17 cellular contexts compared by ENCODE assay signal in the genomic region with DNA sequence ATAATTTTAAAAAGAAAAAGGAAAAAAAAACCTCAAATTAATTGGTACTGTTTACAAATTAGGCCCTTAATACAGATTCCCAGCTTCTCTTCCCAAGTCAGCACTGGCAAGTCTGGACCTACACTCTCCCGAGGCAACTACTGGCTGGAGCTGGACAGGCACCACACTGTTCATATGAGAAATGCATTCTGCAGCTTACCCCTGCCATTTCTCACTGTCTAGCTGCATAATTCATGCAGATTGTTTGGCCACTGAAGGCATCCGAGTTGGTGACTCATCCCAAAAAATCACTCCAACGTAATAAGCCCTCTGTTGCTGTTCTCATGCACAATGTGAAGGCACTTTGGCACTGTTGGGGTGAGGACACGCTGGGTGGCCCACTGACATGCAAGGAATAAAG. TPM values are rescaled to one million over a fixed set of nuclear protein-coding genes. Genes with fewer than 3 reads are reported as not detected.
DNase-seq lines count a peak whose midpoint lies in the region; ATAC-seq and TF ChIP-seq lines count a peak whose summit lies in the region.
"Had no signal": no experiment of that assay in that cellular context is flagged by ENCODE, and none has a peak within 500 bp of the region (broad histone marks: within the 10 kb centered on the region; RNA-seq: fewer than 3 reads in every experiment).

No MANE protein-coding gene starts in this region.

- H3K27me3 ChIP-seq in right atrium auricular region (no peaks in the 10 kb centered on the region), brain microvascular endothelial cell (replicated peaks) (no peaks in the 10 kb centered on the region)
- H3K27me3 ChIP-seq: colonic mucosa, gastroesophageal sphincter, spleen, suprapubic skin had no signal

- no peak overlapping the region for H3K27ac Mint-ChIP-seq in activated CD4-positive, alpha-beta memory T cell treated with anti-CD3 and anti-CD28 coated beads, Interleukin-2, amount 10 ng/mL, durations not matched to agents 7 days and 5 days
- H3K27ac Mint-ChIP-seq: activated naive CD4-positive, alpha-beta T cell treated with anti-CD3 and anti-CD28 coated beads, Interleukin-2, amount 10 ng/mL, durations not matched to agents 7 days and 5 days had no signal

- H3K27me3 Mint-ChIP-seq in activated CD4-positive, alpha-beta memory T cell treated with anti-CD3 and anti-CD28 coated beads, Interleukin-2, amount 10 ng/mL, durations not matched to agents 7 days and 5 days: no peaks in the 10 kb centered on the region
- H3K27me3 Mint-ChIP-seq: activated naive CD4-positive, alpha-beta T cell treated with anti-CD3 and anti-CD28 coated beads, Interleukin-2, amount 10 ng/mL, durations not matched to agents 7 days and 5 days had no signal

- CTCF ChIA-PET in activated CD4-positive, alpha-beta memory T cell treated with anti-CD3 and anti-CD28 coated beads, Interleukin-2, amount 10 ng/mL, durations not matched to agents 7 days and 5 days (lab: Charles Lee): no interaction called here

- DNase-seq in right atrium auricular region (ENCODE audit: low spot score) (peak; percentile 40), left cardiac atrium (no peak), brain microvascular endothelial cell (peak; percentile 19), left kidney (ENCODE audit: low read depth, low spot score) (peak; percentile 16), left lobe of liver (ENCODE audit: low spot score) (no peak)
- no peak for DNase-seq in activated naive CD4-positive, alpha-beta T cell treated with anti-CD3 and anti-CD28 coated beads, Interleukin-2, amount 50 U/mL, for 16 hours
- no peak for DNase-seq in activated CD4-positive, alpha-beta memory T cell treated with anti-CD3 and anti-CD28 coated beads, Interleukin-2, amount 10 ng/mL, durations not matched to agents 7 days and 5 days
- DNase-seq: activated naive CD4-positive, alpha-beta T cell treated with anti-CD3 and anti-CD28 coated beads, Interleukin-2, amount 10 ng/mL, durations not matched to agents 7 days and 5 days; colonic mucosa; Karpas-422; kidney; NCI-H1930; spleen had no signal

- in situ Hi-C loops in brain microvascular endothelial cell (cut with HindIII; ENCODE audit: low pct_ligation_motif_present, low sequenced_read_pairs): no loop called here

- H3K9me3 Mint-ChIP-seq in activated CD4-positive, alpha-beta memory T cell treated with anti-CD3 and anti-CD28 coated beads, Interleukin-2, amount 10 ng/mL, durations not matched to agents 7 days and 5 days: no peaks in the 10 kb centered on the region
- H3K9me3 Mint-ChIP-seq: activated naive CD4-positive, alpha-beta T cell treated with anti-CD3 and anti-CD28 coated beads, Interleukin-2, amount 10 ng/mL, durations not matched to agents 7 days and 5 days had no signal

- TF ChIP-seq CTCF in right atrium auricular region (IDR thresholded peaks at IDR 0.05) (no peak), brain microvascular endothelial cell (IDR thresholded peaks at IDR 0.05; ENCODE audit: low read depth, low read length, missing control alignments) (no peak)

- no peak overlapping the region for H3K27ac ChIP-seq in right atrium auricular region
- H3K27ac ChIP-seq in brain microvascular endothelial cell: no peak overlapping the region
- H3K27ac ChIP-seq: colonic mucosa, gastroesophageal sphincter, spleen, suprapubic skin had no signal

- H3K4me3 Mint-ChIP-seq in activated CD4-positive, alpha-beta memory T cell treated with anti-CD3 and anti-CD28 coated beads, Interleukin-2, amount 10 ng/mL, durations not matched to agents 7 days and 5 days: no peak overlapping the region
- H3K4me3 Mint-ChIP-seq: activated naive CD4-positive, alpha-beta T cell treated with anti-CD3 and anti-CD28 coated beads, Interleukin-2, amount 10 ng/mL, durations not matched to agents 7 days and 5 days had no signal

- intact Hi-C loops in left cardiac atrium (cut with DNase I): no loop called here

- H3K4me3 ChIP-seq in right atrium auricular region (no peak overlapping the region), brain microvascular endothelial cell (ENCODE audit: low read depth, low read length) (no peak overlapping the region)
- H3K4me3 ChIP-seq: colonic mucosa, gastroesophageal sphincter, spleen, suprapubic skin had no signal

- no peak for ATAC-seq in left cardiac atrium
- no peak for ATAC-seq in GM21360 (IDR thresholded peaks at IDR 0.05; ENCODE audit: unreplicated experiment)
- no peak for ATAC-seq in left lobe of liver
- ATAC-seq: gastroesophageal sphincter, Right ventricle myocardium inferior had no signal

- no peaks in the 10 kb centered on the region for H3K4me1 Mint-ChIP-seq in activated CD4-positive, alpha-beta memory T cell treated with anti-CD3 and anti-CD28 coated beads, Interleukin-2, amount 10 ng/mL, durations not matched to agents 7 days and 5 days
- H3K4me1 Mint-ChIP-seq: activated naive CD4-positive, alpha-beta T cell treated with anti-CD3 and anti-CD28 coated beads, Interleukin-2, amount 10 ng/mL, durations not matched to agents 7 days and 5 days had no signal

- H3K36me3 ChIP-seq in right atrium auricular region (peaks cover 12% of the 10 kb centered on the region), brain microvascular endothelial cell (replicated peaks) (no peaks in the 10 kb centered on the region)
- H3K36me3 ChIP-seq: colonic mucosa had no signal

- H3K36me3 Mint-ChIP-seq in activated CD4-positive, alpha-beta memory T cell treated with anti-CD3 and anti-CD28 coated beads, Interleukin-2, amount 10 ng/mL, durations not matched to agents 7 days and 5 days (ENCODE audit: low read depth): peaks cover 7% of the 10 kb centered on the region

- POLR2A ChIA-PET in activated CD4-positive, alpha-beta memory T cell treated with anti-CD3 and anti-CD28 coated beads, Interleukin-2, amount 10 ng/mL, durations not matched to agents 7 days and 5 days (lab: Charles Lee): no interaction called here

- H3K9me3 ChIP-seq in right atrium auricular region: no peaks in the 10 kb centered on the region
- H3K9me3 ChIP-seq: colonic mucosa, gastroesophageal sphincter, spleen, suprapubic skin had no signal

- H3K4me1 ChIP-seq in right atrium auricular region: no peaks in the 10 kb centered on the region
- H3K4me1 ChIP-seq: colonic mucosa, spleen had no signal

RNA-seq across cellular contexts. Expression of gene ROPN1B, which starts 45.3 kb away (rescaled TPM):
- 1 to 10 TPM; 3.9 to 4.7 TPM for total RNA-seq in right atrium auricular region
- 1 to 10 TPM; 1.8 to 2.3 TPM for total RNA-seq in left cardiac atrium
- total RNA-seq in activated CD4-positive, alpha-beta memory T cell treated with anti-CD3 and anti-CD28 coated beads, Interleukin-2, amount 10 ng/mL, durations not matched to agents 7 days and 5 days: not detected
- total RNA-seq in left lobe of liver: 0.60 TPM
- total RNA-seq: colonic mucosa, gastroesophageal sphincter, kidney, spleen had no signal

Comparison
In these comparisons a context has a peak if more than half of its experiments do, and no peak if none do; other contexts are left out.
1. DNase-seq: peak in right atrium auricular region (single experiment), brain microvascular endothelial cell (single experiment) and left kidney (single experiment); none in left cardiac atrium (single experiment), activated naive CD4-positive, alpha-beta T cell treated with anti-CD3 and anti-CD28 coated beads, Interleukin-2, amount 50 U/mL, for 16 hours (single experiment), activated CD4-positive, alpha-beta memory T cell treated with anti-CD3 and anti-CD28 coated beads, Interleukin-2, amount 10 ng/mL, durations not matched to agents 7 days and 5 days (single experiment) and left lobe of liver (single experiment).